ENCODE assay signal across 8 cellular contexts in genomic region chr3:128052831-128053419, GRCh38. TPM values are rescaled to one million over a fixed set of nuclear protein-coding genes. Genes with fewer than 3 reads are reported as not detected.
DNase-seq lines count a peak whose midpoint lies in the region; ATAC-seq and FAIRE-seq lines count a peak whose summit lies in the region.

No MANE protein-coding gene starts in this region.

- H3K36me3 Mint-ChIP-seq in naive thymus-derived CD4-positive, alpha-beta T cell: peaks cover 0 to 33% (median 8%) of the 10 kb centered on the region in 5 donors

- intact Hi-C loops in naive thymus-derived CD4-positive, alpha-beta T cell (cut with micrococcal nuclease): loop anchor here (1.0 to 10.0 kb wide), 20 partner anchors 22 to 1578 kb away; partner anchors contain the start of genes ABTB1 (in 2 of the 2), EEFSEC (in 2 of the 2), MCM2 (in 2 of the 2) and RUVBL1 (in 2 of the 2)

- no peak for ATAC-seq in naive thymus-derived CD4-positive, alpha-beta T cell
- ATAC-seq in GM18909 (IDR thresholded peaks at IDR 0.05; ENCODE audit: poor library complexity, unreplicated experiment) (no peak), GM21825 (IDR thresholded peaks at IDR 0.05; ENCODE audit: unreplicated experiment) (no peak), GM18861 (IDR thresholded peaks at IDR 0.05; ENCODE audit: unreplicated experiment) (no peak)

- POLR2A ChIA-PET in naive thymus-derived CD4-positive, alpha-beta T cell (lab: Charles Lee): interaction anchor here (0.7 to 1.6 kb wide), 6 partner anchors 13 to 662 kb away, joined by 3 to 5 read pairs (median 3); partner anchors contain the start of gene RUVBL1

- no peak for FAIRE-seq in urothelium cell line (lab: Jason Lieb, UNC)

- peaks cover 36 to 44% (median 43%) of the 10 kb centered on the region in 7 donors for H3K4me1 Mint-ChIP-seq in naive thymus-derived CD4-positive, alpha-beta T cell

- H3K36me3 ChIP-seq in NT2/D1 (ENCODE audit: insufficient read depth, insufficient read length, low read length): peaks cover 52% of the 10 kb centered on the region
- peaks cover 21% of the 10 kb centered on the region for H3K36me3 ChIP-seq in effector memory CD4-positive, alpha-beta T cell (ENCODE audit: control insufficient read depth, insufficient read depth, low read length)
- H3K36me3 ChIP-seq in naive thymus-derived CD4-positive, alpha-beta T cell (ENCODE audit: control insufficient read depth in 2 of 3, insufficient read depth in 3 of 3, low read length in 3 of 3): peaks cover 0 to 35% (median 0%) of the 10 kb centered on the region in 3 experiments

- H3K27me3 ChIP-seq in NT2/D1 (ENCODE audit: insufficient read depth, insufficient read length): no peaks in the 10 kb centered on the region
- H3K27me3 ChIP-seq in effector memory CD4-positive, alpha-beta T cell (replicated peaks; ENCODE audit: control insufficient read depth, insufficient read depth, low read length, poor library complexity, severe bottlenecking): no peaks in the 10 kb centered on the region
- no peaks in the 10 kb centered on the region for H3K27me3 ChIP-seq in naive thymus-derived CD4-positive, alpha-beta T cell (ENCODE audit: control insufficient read depth in 2 of 2, insufficient read depth in 2 of 2, low read length in 2 of 2)

- H3K9ac ChIP-seq in NT2/D1 (ENCODE audit: insufficient read length, low read depth): peak overlapping the region; percentile 97

- peaks cover 3% of the 10 kb centered on the region for H3K4me1 ChIP-seq in NT2/D1 (ENCODE audit: insufficient read depth, insufficient read length)
- H3K4me1 ChIP-seq in effector memory CD4-positive, alpha-beta T cell (ENCODE audit: control insufficient read depth, insufficient read depth, low read length, poor library complexity, severe bottlenecking): peaks cover 34% of the 10 kb centered on the region
- peaks cover 28 to 37% of the 10 kb centered on the region in 2 donors for H3K4me1 ChIP-seq in naive thymus-derived CD4-positive, alpha-beta T cell (ENCODE audit: control insufficient read depth in 2 of 2, insufficient read depth in 2 of 2, low read length in 2 of 2)

- no peaks in the 10 kb centered on the region for H3K9me3 ChIP-seq in NT2/D1 (ENCODE audit: insufficient read depth, low read length)
- H3K9me3 ChIP-seq in effector memory CD4-positive, alpha-beta T cell (ENCODE audit: control insufficient read depth, low read length): no peaks in the 10 kb centered on the region
- H3K9me3 ChIP-seq in naive thymus-derived CD4-positive, alpha-beta T cell (ENCODE audit: control insufficient read depth in 2 of 3, low read length in 3 of 3): no peaks in the 10 kb centered on the region

- H3K27me3 Mint-ChIP-seq in naive thymus-derived CD4-positive, alpha-beta T cell: peaks cover 0 to 13% (median 0%) of the 10 kb centered on the region in 5 donors

- H3K27ac Mint-ChIP-seq in naive thymus-derived CD4-positive, alpha-beta T cell: peak overlapping the region; percentile 87 to 99 (median 97)

- no peak for DNase-seq in NT2/D1 (ENCODE audit: low read depth, low spot score)
- no peak for DNase-seq in effector memory CD4-positive, alpha-beta T cell
- no peak for DNase-seq in naive thymus-derived CD4-positive, alpha-beta T cell
- DNase-seq in urothelium cell line (ENCODE audit: low spot score): no peak

- H3K27ac ChIP-seq in effector memory CD4-positive, alpha-beta T cell (ENCODE audit: insufficient read depth, low read length, poor library complexity, severe bottlenecking): peak overlapping the region; percentile 89
- H3K27ac ChIP-seq in naive thymus-derived CD4-positive, alpha-beta T cell (ENCODE audit: low read depth, low read length): peak overlapping the region; percentile 95

- H3K9me3 Mint-ChIP-seq in naive thymus-derived CD4-positive, alpha-beta T cell: no peaks in the 10 kb centered on the region

- CTCF ChIA-PET in naive thymus-derived CD4-positive, alpha-beta T cell (lab: Charles Lee): no interaction called here

- H3K4me3 ChIP-seq in GM08714 (ENCODE audit: low read length) (peak overlapping the region; percentile 97), NT2/D1 (ENCODE audit: insufficient read length, low read depth) (peak overlapping the region; percentile 91)
- H3K4me3 ChIP-seq in effector memory CD4-positive, alpha-beta T cell (ENCODE audit: insufficient read depth, low read depth, low read length, poor library complexity, severe bottlenecking): peak overlapping the region; percentile 89
- peak overlapping the region; percentile 80 for H3K4me3 ChIP-seq in naive thymus-derived CD4-positive, alpha-beta T cell (ENCODE audit: low read length)

- peak overlapping the region; percentile 90 to 98 (median 96) for H3K4me3 Mint-ChIP-seq in naive thymus-derived CD4-positive, alpha-beta T cell

RNA-seq across cellular contexts. Expression of gene SEC61A1, which starts 0.7 kb away (rescaled TPM):
- 100 to 1,000 TPM; 110 to 219 (median 132) TPM for total RNA-seq in naive thymus-derived CD4-positive, alpha-beta T cell
- 100 to 1,000 TPM in 1 of 2 donors, 10 to 100 TPM in 1; 94.8 to 117 TPM for polyA plus RNA-seq in naive thymus-derived CD4-positive, alpha-beta T cell
